In genomic region chr1:161137881-161138280, GRCh38 we compare ENCODE assay signal across 15 cellular contexts. TPM values are rescaled to one million over a fixed set of nuclear protein-coding genes. Genes with fewer than 3 reads are reported as not detected.
DNase-seq lines count a peak whose midpoint lies in the region; ATAC-seq and TF ChIP-seq lines count a peak whose summit lies in the region.
"Had no signal": no experiment of that assay in that cellular context is flagged by ENCODE, and none has a peak within 500 bp of the region (broad histone marks: within the 10 kb centered on the region; RNA-seq: fewer than 3 reads in every experiment).

No MANE protein-coding gene starts in this region.

- DNase-seq in ELF-1 (ENCODE audit: low read depth, low spot score) (peak; percentile 66), WTC11 (ENCODE audit: low spot score) (no peak), myocyte (ENCODE audit: low read depth) (peak; percentile 35), hippocampal formation (lab: John Stamatoyannopoulos, UW) (no peak), iPS-NIHi11 (ENCODE audit: low spot score) (no peak)
- DNase-seq: BE2C, EL, HCEC 1CT, NCI-H1436 treated with DMSO at 0.1 percent for 48 hours, NCI-H2107, NCI-H226, NCI-H526 treated with DMSO at 0.1 percent for 48 hours had no signal

- peak overlapping the region; percentile 48 for H3K27ac ChIP-seq in subcutaneous abdominal adipose tissue (ENCODE audit: low read depth, low read length)
- H3K27ac ChIP-seq: RWPE1 had no signal

- H3K9ac ChIP-seq in subcutaneous abdominal adipose tissue (ENCODE audit: low read length in 5 of 5): no peak overlapping the region

- no peak for TF ChIP-seq CTCF in WTC11 (IDR thresholded peaks at IDR 0.05)

- no peaks in the 10 kb centered on the region for H3K27me3 Mint-ChIP-seq in WTC11 (ENCODE audit: low read depth)

- H3K4me1 Mint-ChIP-seq in WTC11: peaks cover 8% of the 10 kb centered on the region

- H3K27me3 ChIP-seq in subcutaneous abdominal adipose tissue (ENCODE audit: control insufficient read depth in 5 of 5, insufficient read depth in 4 of 5, low read length in 5 of 5): no peaks in the 10 kb centered on the region
- H3K27me3 ChIP-seq: BE2C had no signal

- peaks cover 0 to 35% (median 25%) of the 10 kb centered on the region in 5 donors for H3K4me1 ChIP-seq in subcutaneous abdominal adipose tissue (ENCODE audit: control insufficient read depth in 5 of 5, insufficient read depth in 5 of 5, low read length in 5 of 5)
- H3K4me1 ChIP-seq: BE2C had no signal

- POLR2A ChIA-PET in WTC11 (lab: Charles Lee): no interaction called here

- H3K36me3 ChIP-seq in subcutaneous abdominal adipose tissue (ENCODE audit: control insufficient read depth in 5 of 5, insufficient read depth in 5 of 5, low read length in 5 of 5): no peaks in the 10 kb centered on the region
- H3K36me3 ChIP-seq: BE2C had no signal

- no peak overlapping the region for H3K4me3 ChIP-seq in subcutaneous abdominal adipose tissue (ENCODE audit: low read depth in 1 of 5, low read length in 5 of 5)

- no peaks in the 10 kb centered on the region for H3K9me3 ChIP-seq in subcutaneous abdominal adipose tissue (ENCODE audit: control insufficient read depth in 5 of 5, low read length in 5 of 5)
- H3K9me3 ChIP-seq: BE2C had no signal

- no peaks in the 10 kb centered on the region for H3K9me3 Mint-ChIP-seq in WTC11

- ATAC-seq in WTC11 (no peak), HG03571 (IDR thresholded peaks at IDR 0.05; ENCODE audit: unreplicated experiment) (no peak)

- peaks cover 4% of the 10 kb centered on the region; the same call in 1 of the 2 replicates for H3K36me3 Mint-ChIP-seq in WTC11

- no peak overlapping the region for H3K4me3 Mint-ChIP-seq in WTC11

- H3K27ac Mint-ChIP-seq in WTC11: peak overlapping the region; percentile 20; the same call in 1 of the 2 replicates

- CTCF ChIA-PET in WTC11 (lab: Charles Lee): interaction anchor here (0.6 to 2.7 kb wide), 3 partner anchors 66 to 407 kb away, joined by 3 to 17 read pairs (median 4); no protein-coding TSS in a partner anchor

TF ChIP-seq in WTC11, 78 proteins besides CTCF, POLR2A, EP300 and RAD21 (continues in another document):
- TF ChIP-seq SP1 (CRISPR knock-in tag; conservative IDR thresholded peaks at IDR 0.05) (no peak), FOXK1 (CRISPR knock-in tag; IDR thresholded peaks at IDR 0.05) (no peak), FOXJ3 (CRISPR knock-in tag; IDR thresholded peaks at IDR 0.05; ENCODE audit: borderline replicate concordance) (no peak), KAT7 (CRISPR knock-in tag; IDR thresholded peaks at IDR 0.05; ENCODE audit: borderline replicate concordance) (no peak), JUN (CRISPR knock-in tag; IDR thresholded peaks at IDR 0.05) (no peak), ZNF281 (CRISPR knock-in tag; IDR thresholded peaks at IDR 0.05) (no peak), AFF4 (CRISPR knock-in tag; IDR thresholded peaks at IDR 0.05; ENCODE audit: borderline replicate concordance) (no peak)
- TF ChIP-seq, protein P1, sequence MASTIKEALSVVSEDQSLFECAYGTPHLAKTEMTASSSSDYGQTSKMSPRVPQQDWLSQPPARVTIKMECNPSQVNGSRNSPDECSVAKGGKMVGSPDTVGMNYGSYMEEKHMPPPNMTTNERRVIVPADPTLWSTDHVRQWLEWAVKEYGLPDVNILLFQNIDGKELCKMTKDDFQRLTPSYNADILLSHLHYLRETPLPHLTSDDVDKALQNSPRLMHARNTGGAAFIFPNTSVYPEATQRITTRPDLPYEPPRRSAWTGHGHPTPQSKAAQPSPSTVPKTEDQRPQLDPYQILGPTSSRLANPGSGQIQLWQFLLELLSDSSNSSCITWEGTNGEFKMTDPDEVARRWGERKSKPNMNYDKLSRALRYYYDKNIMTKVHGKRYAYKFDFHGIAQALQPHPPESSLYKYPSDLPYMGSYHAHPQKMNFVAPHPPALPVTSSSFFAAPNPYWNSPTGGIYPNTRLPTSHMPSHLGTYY (CRISPR knock-in tag; IDR thresholded peaks at IDR 0.05): no peak
- TF ChIP-seq, protein P2, sequence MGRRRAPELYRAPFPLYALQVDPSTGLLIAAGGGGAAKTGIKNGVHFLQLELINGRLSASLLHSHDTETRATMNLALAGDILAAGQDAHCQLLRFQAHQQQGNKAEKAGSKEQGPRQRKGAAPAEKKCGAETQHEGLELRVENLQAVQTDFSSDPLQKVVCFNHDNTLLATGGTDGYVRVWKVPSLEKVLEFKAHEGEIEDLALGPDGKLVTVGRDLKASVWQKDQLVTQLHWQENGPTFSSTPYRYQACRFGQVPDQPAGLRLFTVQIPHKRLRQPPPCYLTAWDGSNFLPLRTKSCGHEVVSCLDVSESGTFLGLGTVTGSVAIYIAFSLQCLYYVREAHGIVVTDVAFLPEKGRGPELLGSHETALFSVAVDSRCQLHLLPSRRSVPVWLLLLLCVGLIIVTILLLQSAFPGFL (CRISPR knock-in tag; IDR thresholded peaks at IDR 0.05; ENCODE audit: borderline replicate concordance): no peak
- TF ChIP-seq, protein P3, sequence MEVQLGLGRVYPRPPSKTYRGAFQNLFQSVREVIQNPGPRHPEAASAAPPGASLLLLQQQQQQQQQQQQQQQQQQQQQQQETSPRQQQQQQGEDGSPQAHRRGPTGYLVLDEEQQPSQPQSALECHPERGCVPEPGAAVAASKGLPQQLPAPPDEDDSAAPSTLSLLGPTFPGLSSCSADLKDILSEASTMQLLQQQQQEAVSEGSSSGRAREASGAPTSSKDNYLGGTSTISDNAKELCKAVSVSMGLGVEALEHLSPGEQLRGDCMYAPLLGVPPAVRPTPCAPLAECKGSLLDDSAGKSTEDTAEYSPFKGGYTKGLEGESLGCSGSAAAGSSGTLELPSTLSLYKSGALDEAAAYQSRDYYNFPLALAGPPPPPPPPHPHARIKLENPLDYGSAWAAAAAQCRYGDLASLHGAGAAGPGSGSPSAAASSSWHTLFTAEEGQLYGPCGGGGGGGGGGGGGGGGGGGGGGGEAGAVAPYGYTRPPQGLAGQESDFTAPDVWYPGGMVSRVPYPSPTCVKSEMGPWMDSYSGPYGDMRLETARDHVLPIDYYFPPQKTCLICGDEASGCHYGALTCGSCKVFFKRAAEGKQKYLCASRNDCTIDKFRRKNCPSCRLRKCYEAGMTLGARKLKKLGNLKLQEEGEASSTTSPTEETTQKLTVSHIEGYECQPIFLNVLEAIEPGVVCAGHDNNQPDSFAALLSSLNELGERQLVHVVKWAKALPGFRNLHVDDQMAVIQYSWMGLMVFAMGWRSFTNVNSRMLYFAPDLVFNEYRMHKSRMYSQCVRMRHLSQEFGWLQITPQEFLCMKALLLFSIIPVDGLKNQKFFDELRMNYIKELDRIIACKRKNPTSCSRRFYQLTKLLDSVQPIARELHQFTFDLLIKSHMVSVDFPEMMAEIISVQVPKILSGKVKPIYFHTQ (CRISPR knock-in tag; IDR thresholded peaks at IDR 0.05): no peak

RNA-seq across cellular contexts. Expression of gene DEDD, which starts 5.4 kb away (rescaled TPM):
- total RNA-seq in WTC11 (2021) (39.2 to 43.3 TPM (median 40.0 TPM) in 3 replicates), myocyte (26.8 and 28.8 TPM in 2 replicates)
- 39.4 TPM for polyA plus RNA-seq in myocyte (2012)

RNA-seq across cellular contexts. Expression of gene UFC1, which starts 15.9 kb away (rescaled TPM):
- total RNA-seq in WTC11 (2021) (56.2 to 61.2 TPM (median 60.7 TPM) in 3 replicates), myocyte (67.2 and 78.5 TPM in 2 replicates)
- polyA plus RNA-seq in myocyte (2012): 102 TPM

RNA-seq across cellular contexts. Expression of gene NIT1, which starts 20.0 kb away (rescaled TPM):
- total RNA-seq in WTC11 (2021): 44.4 to 47.2 TPM (median 46.5 TPM) in 3 replicates
- total RNA-seq in myocyte: 23.6 TPM in 2 replicates
- polyA plus RNA-seq in myocyte (2012): 55.0 TPM

RNA-seq across cellular contexts. Expression of gene PFDN2, which starts 20.0 kb away (rescaled TPM):
- total RNA-seq in WTC11 (2021): 91.0 to 95.4 TPM (median 92.6 TPM) in 3 replicates
- 53.7 and 64.6 TPM in 2 replicates for total RNA-seq in myocyte
- 152 TPM for polyA plus RNA-seq in myocyte (2012)

RNA-seq across cellular contexts. Expression of gene USP21, which starts 21.4 kb away (rescaled TPM):
- total RNA-seq in WTC11 (2021): 30.7 to 31.1 TPM (median 30.8 TPM) in 3 replicates
- total RNA-seq in myocyte: 11.1 and 11.5 TPM in 2 replicates
- 16.2 TPM for polyA plus RNA-seq in myocyte (2012)

Comparison
In these comparisons a context has a peak if more than half of its experiments do, and no peak if none do; other contexts are left out.
1. DNase-seq: peak in ELF-1 (single experiment) and myocyte (single experiment); none in WTC11 (single experiment), hippocampal formation (0 of 2) and iPS-NIHi11 (single experiment).